Comparison of ENCODE assay signal across 12 cellular contexts in the genomic region with DNA sequence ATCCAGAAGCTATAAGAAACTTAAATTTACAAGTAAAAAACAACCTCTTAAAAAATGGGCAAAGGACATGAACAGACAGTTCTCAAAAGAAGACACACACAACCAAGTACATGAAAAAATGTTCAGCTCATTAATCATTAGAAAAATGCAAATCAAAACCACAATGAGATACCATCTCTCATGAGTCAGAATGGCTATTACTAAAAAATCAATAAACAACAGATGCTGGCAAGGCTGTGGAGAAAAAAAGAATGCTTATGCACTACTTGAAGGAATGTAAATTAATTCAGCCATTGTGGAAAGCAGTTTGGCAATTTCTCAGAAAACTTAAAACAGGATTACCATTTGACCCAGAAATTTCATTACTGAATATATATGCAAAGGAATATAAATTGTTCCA.
"Had no signal": no experiment of that assay in that cellular context is flagged by ENCODE, and none has a peak within 500 bp of the region (broad histone marks: within the 10 kb centered on the region; RNA-seq: fewer than 3 reads in every experiment).

No MANE protein-coding gene starts in this region.

- DNase-seq: activated CD4-positive, alpha-beta T cell treated with anti-CD3 and anti-CD28 coated beads for 48 hours; activated naive CD4-positive, alpha-beta T cell treated with Interleukin-2 at 50 U/mL for 16 hours; dermis blood vessel endothelial cell; erythroblast; naive thymus-derived CD4-positive, alpha-beta T cell; right cardiac atrium; spleen; stimulated activated CD4-positive, alpha-beta T cell treated with anti-CD3 and anti-CD28 coated beads, Interleukin-1b, Interleukin-23, amount 100 ng/mL, for 48 hours had no signal

- H3K4me3 ChIP-seq: hepatocyte, spleen, tibial nerve had no signal

- H3K27ac ChIP-seq: hepatocyte, spleen, tibial nerve had no signal

- H3K4me1 ChIP-seq: spleen, tibial nerve had no signal

- H3K36me3 ChIP-seq: spleen, tibial nerve had no signal

- H3K9me3 ChIP-seq: spleen, tibial nerve had no signal

- H3K27me3 ChIP-seq: hepatocyte, spleen, tibial nerve had no signal

- ATAC-seq: naive thymus-derived CD4-positive, alpha-beta T cell; right cardiac atrium; stimulated activated memory B cell treated with anti-CD40 and anti-IgM and Interleukin-4, amounts not matched to agents 10 μg/mL and 1 μg/mL and 100 μg/mL, for 72 hours; WTC11 had no signal
